In the genomic region with DNA sequence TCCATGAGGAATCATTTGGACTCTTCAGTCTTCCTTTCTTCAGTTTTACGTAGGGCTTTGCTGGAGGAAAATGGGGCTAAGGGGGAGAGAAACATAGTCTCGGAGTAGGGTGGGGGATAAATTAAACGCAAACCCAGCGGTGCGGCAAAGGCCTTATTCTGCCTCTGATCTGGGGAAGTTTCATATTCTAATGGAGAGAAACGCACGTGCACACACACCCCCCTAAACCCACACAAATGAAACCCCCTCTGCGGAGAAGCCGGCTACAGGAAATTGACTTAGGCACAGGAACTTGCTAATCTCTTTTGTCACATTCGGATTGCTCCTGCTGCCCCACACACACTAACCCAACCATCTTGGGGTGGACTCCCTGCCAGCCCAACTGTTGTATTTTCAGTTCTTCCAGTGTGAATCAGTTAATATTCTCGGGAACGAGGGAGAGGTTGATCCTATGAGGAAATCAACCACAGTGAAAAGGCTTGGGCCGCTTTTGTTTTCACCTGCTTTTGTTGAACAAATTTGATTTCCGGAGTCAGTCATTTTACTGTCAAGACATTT, we compare ENCODE assay signal across 1 cellular context.
TF ChIP-seq lines count a peak whose summit lies in the region.

A gene with protein sequence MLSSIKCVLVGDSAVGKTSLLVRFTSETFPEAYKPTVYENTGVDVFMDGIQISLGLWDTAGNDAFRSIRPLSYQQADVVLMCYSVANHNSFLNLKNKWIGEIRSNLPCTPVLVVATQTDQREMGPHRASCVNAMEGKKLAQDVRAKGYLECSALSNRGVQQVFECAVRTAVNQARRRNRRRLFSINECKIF (plus strand): TSS at position 308 of the 558 bp plus-strand sequence. CDS start 46,356 bp downstream, outside the sequence.

TF ChIP-seq in GM12878, 131 proteins besides CTCF, POLR2A, EP300 and RAD21 (continued from another document and continues in another):
- TF ChIP-seq SKIL (IDR thresholded peaks at IDR 0.05; ENCODE audit: low read depth, poor library complexity, severe bottlenecking): peak; percentile 65
- peak; percentile 94 for TF ChIP-seq TAF1 (IDR thresholded peaks at IDR 0.05; ENCODE audit: borderline replicate concordance, low read depth, low read length)
- TF ChIP-seq CBX3 (IDR thresholded peaks at IDR 0.05; ENCODE audit: borderline replicate concordance, low read depth): no peak
- TF ChIP-seq KLF5 (IDR thresholded peaks at IDR 0.05; ENCODE audit: partially characterized antibody): peak; percentile 21
- TF ChIP-seq POLR2AphosphoS5 (IDR thresholded peaks at IDR 0.05; ENCODE audit: low read length): peak; percentile 99
- peak; percentile 29 for TF ChIP-seq SP1 (IDR thresholded peaks at IDR 0.05; ENCODE audit: low read depth, low read length)
- no peak for TF ChIP-seq SMC3 (IDR thresholded peaks at IDR 0.05; ENCODE audit: borderline replicate concordance, low read length)
- TF ChIP-seq ATF7 (IDR thresholded peaks at IDR 0.05; ENCODE audit: low read depth): peak; percentile 79
- peak; percentile 85; the same call in 1 of the 2 replicates for TF ChIP-seq CHD1 (IDR thresholded peaks at IDR 0.05; ENCODE audit: low read depth, low read length)
- peak; percentile 74 for TF ChIP-seq SMAD5 (IDR thresholded peaks at IDR 0.05; ENCODE audit: low read depth)
- TF ChIP-seq RAD51 (IDR thresholded peaks at IDR 0.05): peak; percentile 55
- TF ChIP-seq SIX5 (IDR thresholded peaks at IDR 0.05; ENCODE audit: low read depth, low read length, severe bottlenecking): no peak
- peak in 1 of 2 experiments; percentile 96; a peak in 2 of 4 replicates for TF ChIP-seq ETV6 (conservative IDR thresholded peaks at IDR 0.05 in 1 of 2, IDR thresholded peaks at IDR 0.05 in 1 of 2; ENCODE audit: borderline replicate concordance in 1 of 2, low read depth in 1 of 2)
- no peak for TF ChIP-seq HCFC1 (IDR thresholded peaks at IDR 0.05; ENCODE audit: low read length)
- peak; percentile 55 for TF ChIP-seq MEF2B (IDR thresholded peaks at IDR 0.05; ENCODE audit: partially characterized antibody, poor library complexity, severe bottlenecking)
- no peak for TF ChIP-seq ZNF592 (IDR thresholded peaks at IDR 0.05)
- no peak; the same call in 1 of the 2 replicates for TF ChIP-seq ZSCAN29 (IDR thresholded peaks at IDR 0.05)
- peak; percentile 90 for TF ChIP-seq TBL1XR1 (IDR thresholded peaks at IDR 0.05; ENCODE audit: low read depth, low read length)
- TF ChIP-seq RCOR1 (conservative IDR thresholded peaks at IDR 0.05; ENCODE audit: low read depth, low read length): no peak
- TF ChIP-seq SPI1 (IDR thresholded peaks at IDR 0.05; ENCODE audit: borderline replicate concordance, insufficient read depth, low read depth, low read length): no peak
- peak; percentile 91 for TF ChIP-seq IKZF2 (IDR thresholded peaks at IDR 0.05)
- TF ChIP-seq CHD4 (IDR thresholded peaks at IDR 0.05): no peak
- TF ChIP-seq ZNF622 (IDR thresholded peaks at IDR 0.05): no peak
- TF ChIP-seq, protein P1, sequence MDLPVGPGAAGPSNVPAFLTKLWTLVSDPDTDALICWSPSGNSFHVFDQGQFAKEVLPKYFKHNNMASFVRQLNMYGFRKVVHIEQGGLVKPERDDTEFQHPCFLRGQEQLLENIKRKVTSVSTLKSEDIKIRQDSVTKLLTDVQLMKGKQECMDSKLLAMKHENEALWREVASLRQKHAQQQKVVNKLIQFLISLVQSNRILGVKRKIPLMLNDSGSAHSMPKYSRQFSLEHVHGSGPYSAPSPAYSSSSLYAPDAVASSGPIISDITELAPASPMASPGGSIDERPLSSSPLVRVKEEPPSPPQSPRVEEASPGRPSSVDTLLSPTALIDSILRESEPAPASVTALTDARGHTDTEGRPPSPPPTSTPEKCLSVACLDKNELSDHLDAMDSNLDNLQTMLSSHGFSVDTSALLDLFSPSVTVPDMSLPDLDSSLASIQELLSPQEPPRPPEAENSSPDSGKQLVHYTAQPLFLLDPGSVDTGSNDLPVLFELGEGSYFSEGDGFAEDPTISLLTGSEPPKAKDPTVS (IDR thresholded peaks at IDR 0.05; ENCODE audit: low read depth, low read length): no peak
- peak; percentile 75 for TF ChIP-seq BCL11A (IDR thresholded peaks at IDR 0.05; ENCODE audit: low read depth, low read length)
- TF ChIP-seq, protein P2, sequence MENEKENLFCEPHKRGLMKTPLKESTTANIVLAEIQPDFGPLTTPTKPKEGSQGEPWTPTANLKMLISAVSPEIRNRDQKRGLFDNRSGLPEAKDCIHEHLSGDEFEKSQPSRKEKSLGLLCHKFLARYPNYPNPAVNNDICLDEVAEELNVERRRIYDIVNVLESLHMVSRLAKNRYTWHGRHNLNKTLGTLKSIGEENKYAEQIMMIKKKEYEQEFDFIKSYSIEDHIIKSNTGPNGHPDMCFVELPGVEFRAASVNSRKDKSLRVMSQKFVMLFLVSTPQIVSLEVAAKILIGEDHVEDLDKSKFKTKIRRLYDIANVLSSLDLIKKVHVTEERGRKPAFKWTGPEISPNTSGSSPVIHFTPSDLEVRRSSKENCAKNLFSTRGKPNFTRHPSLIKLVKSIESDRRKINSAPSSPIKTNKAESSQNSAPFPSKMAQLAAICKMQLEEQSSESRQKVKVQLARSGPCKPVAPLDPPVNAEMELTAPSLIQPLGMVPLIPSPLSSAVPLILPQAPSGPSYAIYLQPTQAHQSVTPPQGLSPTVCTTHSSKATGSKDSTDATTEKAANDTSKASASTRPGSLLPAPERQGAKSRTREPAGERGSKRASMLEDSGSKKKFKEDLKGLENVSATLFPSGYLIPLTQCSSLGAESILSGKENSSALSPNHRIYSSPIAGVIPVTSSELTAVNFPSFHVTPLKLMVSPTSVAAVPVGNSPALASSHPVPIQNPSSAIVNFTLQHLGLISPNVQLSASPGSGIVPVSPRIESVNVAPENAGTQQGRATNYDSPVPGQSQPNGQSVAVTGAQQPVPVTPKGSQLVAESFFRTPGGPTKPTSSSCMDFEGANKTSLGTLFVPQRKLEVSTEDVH (IDR thresholded peaks at IDR 0.05; ENCODE audit: low read depth, partially characterized antibody): no peak
- TF ChIP-seq JUND (IDR thresholded peaks at IDR 0.05; ENCODE audit: low read depth, low read length): no peak
- TF ChIP-seq SUPT20H (IDR thresholded peaks at IDR 0.05; ENCODE audit: borderline replicate concordance, control insufficient read depth, low read depth, low read length): no peak
- peak; percentile 90 for TF ChIP-seq PAX5 (IDR thresholded peaks at IDR 0.05; ENCODE audit: borderline replicate concordance, low read depth, low read length)
- TF ChIP-seq, protein P3, sequence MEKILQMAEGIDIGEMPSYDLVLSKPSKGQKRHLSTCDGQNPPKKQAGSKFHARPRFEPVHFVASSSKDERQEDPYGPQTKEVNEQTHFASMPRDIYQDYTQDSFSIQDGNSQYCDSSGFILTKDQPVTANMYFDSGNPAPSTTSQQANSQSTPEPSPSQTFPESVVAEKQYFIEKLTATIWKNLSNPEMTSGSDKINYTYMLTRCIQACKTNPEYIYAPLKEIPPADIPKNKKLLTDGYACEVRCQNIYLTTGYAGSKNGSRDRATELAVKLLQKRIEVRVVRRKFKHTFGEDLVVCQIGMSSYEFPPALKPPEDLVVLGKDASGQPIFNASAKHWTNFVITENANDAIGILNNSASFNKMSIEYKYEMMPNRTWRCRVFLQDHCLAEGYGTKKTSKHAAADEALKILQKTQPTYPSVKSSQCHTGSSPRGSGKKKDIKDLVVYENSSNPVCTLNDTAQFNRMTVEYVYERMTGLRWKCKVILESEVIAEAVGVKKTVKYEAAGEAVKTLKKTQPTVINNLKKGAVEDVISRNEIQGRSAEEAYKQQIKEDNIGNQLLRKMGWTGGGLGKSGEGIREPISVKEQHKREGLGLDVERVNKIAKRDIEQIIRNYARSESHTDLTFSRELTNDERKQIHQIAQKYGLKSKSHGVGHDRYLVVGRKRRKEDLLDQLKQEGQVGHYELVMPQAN (conservative IDR thresholded peaks at IDR 0.05): peak; percentile 70; the same call in 1 of the 2 replicates
- TF ChIP-seq DPF2 (IDR thresholded peaks at IDR 0.05): peak; percentile 24; the same call in 1 of the 2 replicates
- peak; percentile 91 for TF ChIP-seq SMAD1 (IDR thresholded peaks at IDR 0.05; ENCODE audit: low read depth, partially characterized antibody)
- no peak for TF ChIP-seq PAX8 (IDR thresholded peaks at IDR 0.05)
- no peak for TF ChIP-seq SREBF1 (IDR thresholded peaks at IDR 0.05; ENCODE audit: low read length)
- TF ChIP-seq SIN3A (IDR thresholded peaks at IDR 0.05; ENCODE audit: low read depth, low read length): peak; percentile 86
- TF ChIP-seq IRF5 (IDR thresholded peaks at IDR 0.05; ENCODE audit: borderline replicate concordance): no peak
- peak; percentile 92 for TF ChIP-seq IKZF1 (conservative IDR thresholded peaks at IDR 0.05)
- TF ChIP-seq ZBED1 (IDR thresholded peaks at IDR 0.05; ENCODE audit: borderline replicate concordance): peak; percentile 84; the same call in 1 of the 2 replicates
- TF ChIP-seq, protein P4, sequence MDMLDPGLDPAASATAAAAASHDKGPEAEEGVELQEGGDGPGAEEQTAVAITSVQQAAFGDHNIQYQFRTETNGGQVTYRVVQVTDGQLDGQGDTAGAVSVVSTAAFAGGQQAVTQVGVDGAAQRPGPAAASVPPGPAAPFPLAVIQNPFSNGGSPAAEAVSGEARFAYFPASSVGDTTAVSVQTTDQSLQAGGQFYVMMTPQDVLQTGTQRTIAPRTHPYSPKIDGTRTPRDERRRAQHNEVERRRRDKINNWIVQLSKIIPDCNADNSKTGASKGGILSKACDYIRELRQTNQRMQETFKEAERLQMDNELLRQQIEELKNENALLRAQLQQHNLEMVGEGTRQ (IDR thresholded peaks at IDR 0.05; ENCODE audit: borderline replicate concordance, low read depth, low read length): no peak
- TF ChIP-seq ASH2L (IDR thresholded peaks at IDR 0.05; ENCODE audit: borderline replicate concordance, low read depth): no peak
- TF ChIP-seq, protein P5, sequence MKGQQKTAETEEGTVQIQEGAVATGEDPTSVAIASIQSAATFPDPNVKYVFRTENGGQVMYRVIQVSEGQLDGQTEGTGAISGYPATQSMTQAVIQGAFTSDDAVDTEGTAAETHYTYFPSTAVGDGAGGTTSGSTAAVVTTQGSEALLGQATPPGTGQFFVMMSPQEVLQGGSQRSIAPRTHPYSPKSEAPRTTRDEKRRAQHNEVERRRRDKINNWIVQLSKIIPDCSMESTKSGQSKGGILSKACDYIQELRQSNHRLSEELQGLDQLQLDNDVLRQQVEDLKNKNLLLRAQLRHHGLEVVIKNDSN (IDR thresholded peaks at IDR 0.05; ENCODE audit: borderline replicate concordance, extremely low read length, insufficient read depth, low read depth, low read length): no peak
- TF ChIP-seq ATF3 (IDR thresholded peaks at IDR 0.05; ENCODE audit: borderline replicate concordance, extremely low read depth, low read depth, low read length): no peak
- TF ChIP-seq POU2F2 (IDR thresholded peaks at IDR 0.05; ENCODE audit: borderline replicate concordance, low read depth, low read length): peak; percentile 95
